ENCODE assay signal across 8 cellular contexts in genomic region chr1:53294557-53294956, GRCh38. TPM values are rescaled to one million over a fixed set of nuclear protein-coding genes. Genes with fewer than 3 reads are reported as not detected.
DNase-seq lines count a peak whose midpoint lies in the region; ATAC-seq, FAIRE-seq and TF ChIP-seq lines count a peak whose summit lies in the region.

No MANE protein-coding gene starts in this region.

- no peak overlapping the region for H3K4me2 ChIP-seq in endothelial cell of umbilical vein (ENCODE audit: insufficient read depth, low read length)

- peak overlapping the region in 1 of 10 donors; percentile 70 for H3K27ac Mint-ChIP-seq in naive thymus-derived CD8-positive, alpha-beta T cell

- H3K9ac ChIP-seq in endothelial cell of umbilical vein (replicated peaks; ENCODE audit: extremely low read depth, insufficient read depth, low read length) = no peak overlapping the region

- intact Hi-C loops in endothelial cell of umbilical vein (cut with micrococcal nuclease) = no loop called here

- no peak overlapping the region for H2AFZ ChIP-seq in endothelial cell of umbilical vein (ENCODE audit: low read depth, low read length)

- dilution Hi-C loops in endothelial cell of umbilical vein (cut with MboI; ENCODE audit: extremely low pct_ligation_motif_present, low sequenced_read_pairs) = no loop called here

- H3K4me3 ChIP-seq in endothelial cell of umbilical vein (replicated peaks in 1 of 3; ENCODE audit: insufficient read depth in 1 of 3, low read depth in 1 of 3, low read length in 3 of 3) = no peak overlapping the region
- no peak overlapping the region for H3K4me3 ChIP-seq in Peyer's patch

- peaks cover 2 to 28% (median 18%) of the 10 kb centered on the region in 4 donors for H3K4me1 Mint-ChIP-seq in naive thymus-derived CD8-positive, alpha-beta T cell

- POLR2A ChIA-PET in endothelial cell of umbilical vein (lab: Charles Lee) = no interaction called here
- POLR2A ChIA-PET in naive thymus-derived CD8-positive, alpha-beta T cell (lab: Charles Lee) = no interaction called here

- FAIRE-seq in endothelial cell of umbilical vein (lab: Jason Lieb, UNC) = peak; percentile 78

- no peak overlapping the region for H3K4me3 Mint-ChIP-seq in naive thymus-derived CD8-positive, alpha-beta T cell

- TF ChIP-seq POLR2A in endothelial cell of umbilical vein (IDR thresholded peaks at IDR 0.05; ENCODE audit: low read depth, low read length) = no peak
- no peak for TF ChIP-seq POLR2A in Peyer's patch (IDR thresholded peaks at IDR 0.05)

- BruUV-seq in endothelial cell of umbilical vein (replicated peaks; lab: Mats Ljungman, UMichigan) = no TSS peak

- ATAC-seq in naive thymus-derived CD8-positive, alpha-beta T cell = no peak
- ATAC-seq in HG03457 (IDR thresholded peaks at IDR 0.05; ENCODE audit: unreplicated experiment) = no peak

- no peaks in the 10 kb centered on the region for H4K20me1 ChIP-seq in endothelial cell of umbilical vein (replicated peaks; ENCODE audit: control insufficient read depth, extremely low read depth, insufficient read depth, low read length)

- H3K27me3 ChIP-seq in endothelial cell of umbilical vein (ENCODE audit: control insufficient read depth in 2 of 2, insufficient read depth in 2 of 2, low read length in 2 of 2) (no peaks in the 10 kb centered on the region), Peyer's patch (no peaks in the 10 kb centered on the region)

- DNase-seq in GM20000 (ENCODE audit: low spot score) = peak; percentile 48
- DNase-seq in activated CD4-positive, alpha-beta T cell treated with anti-CD3 and anti-CD28 coated beads for 48 hours = peak; percentile 73
- no peak for DNase-seq in endothelial cell of umbilical vein (ENCODE audit: low read depth, low spot score)
- DNase-seq in stimulated activated CD4-positive, alpha-beta T cell treated with anti-CD3 and anti-CD28 coated beads, Interleukin-4, amount 100 ng/mL, for 48 hours (ENCODE audit: low read depth in 2 of 2) = peak; percentile 35 to 62
- DNase-seq in naive thymus-derived CD8-positive, alpha-beta T cell = no peak
- no peak for DNase-seq in Peyer's patch
- DNase-seq in GOT3 (lab: John Stamatoyannopoulos, UW) = no peak

- H3K36me3 Mint-ChIP-seq in naive thymus-derived CD8-positive, alpha-beta T cell = no peaks in the 10 kb centered on the region

- no peaks in the 10 kb centered on the region for H3K9me3 ChIP-seq in endothelial cell of umbilical vein (replicated peaks; ENCODE audit: control insufficient read depth, insufficient read depth, low read length)
- H3K9me3 ChIP-seq in Peyer's patch = no peaks in the 10 kb centered on the region

- H3K27ac ChIP-seq in endothelial cell of umbilical vein (ENCODE audit: insufficient read depth, low read depth, low read length) (no peak overlapping the region), Peyer's patch (no peak overlapping the region)

- no peaks in the 10 kb centered on the region for H3K9me3 Mint-ChIP-seq in naive thymus-derived CD8-positive, alpha-beta T cell

- peaks cover 24% of the 10 kb centered on the region for H3K4me1 ChIP-seq in endothelial cell of umbilical vein (ENCODE audit: control insufficient read depth, extremely low read depth, insufficient read depth, low read length)
- peaks cover 0 to 3% (median 0%) of the 10 kb centered on the region in 4 donors for H3K4me1 ChIP-seq in Peyer's patch

- no peaks in the 10 kb centered on the region for H3K9me1 ChIP-seq in endothelial cell of umbilical vein (replicated peaks; ENCODE audit: control insufficient read depth, extremely low read depth, insufficient read depth, low read length)

- peaks cover 38% of the 10 kb centered on the region for H3K79me2 ChIP-seq in endothelial cell of umbilical vein (ENCODE audit: control insufficient read depth, insufficient read depth, low read length)

- no peaks in the 10 kb centered on the region for H3K27me3 Mint-ChIP-seq in naive thymus-derived CD8-positive, alpha-beta T cell

- no peak for TF ChIP-seq CTCF in GM20000 (IDR thresholded peaks at IDR 0.05; ENCODE audit: extremely low read depth, missing control alignments)
- TF ChIP-seq CTCF in endothelial cell of umbilical vein (IDR thresholded peaks at IDR 0.05; ENCODE audit: extremely low read depth in 1 of 2, insufficient read depth in 1 of 2, low read depth in 1 of 2, low read length in 2 of 2) = no peak
- no peak for TF ChIP-seq CTCF in Peyer's patch (IDR thresholded peaks at IDR 0.05)

- CTCF ChIA-PET in endothelial cell of umbilical vein (lab: Charles Lee) = interaction anchor here (1.8 kb wide), 1 partner anchor 98 kb away, joined by 13 read pairs; no protein-coding TSS in a partner anchor

- H3K36me3 ChIP-seq in endothelial cell of umbilical vein (ENCODE audit: control insufficient read depth in 2 of 2, extremely low read depth in 1 of 2, insufficient read depth in 2 of 2, low read length in 2 of 2) (no peaks in the 10 kb centered on the region), Peyer's patch (no peaks in the 10 kb centered on the region)

TF ChIP-seq in endothelial cell of umbilical vein, 7 proteins besides CTCF, POLR2A, EP300 and RAD21:
- no peak for TF ChIP-seq EZH2 (IDR thresholded peaks at IDR 0.05; ENCODE audit: borderline replicate concordance, low read depth, low read length, severe bottlenecking)
- TF ChIP-seq GATA2 (IDR thresholded peaks at IDR 0.05; ENCODE audit: insufficient read depth, insufficient read length, low read depth, low read length) = no peak
- no peak for TF ChIP-seq MYC (IDR thresholded peaks at IDR 0.05; ENCODE audit: low read depth, low read length)
- no peak for TF ChIP-seq FOS (IDR thresholded peaks at IDR 0.05; ENCODE audit: borderline replicate concordance, insufficient read depth, low read length)
- no peak for TF ChIP-seq JUN (IDR thresholded peaks at IDR 0.05; ENCODE audit: borderline replicate concordance, insufficient read depth, insufficient read length, low read depth)
- TF ChIP-seq MAX (IDR thresholded peaks at IDR 0.05; ENCODE audit: insufficient read depth, insufficient read length) = no peak

RNA-seq across cellular contexts. Expression of gene LRP8, which starts 33.3 kb away (rescaled TPM):
- total RNA-seq in endothelial cell of umbilical vein (57.1 and 62.2 TPM in 2 replicates), Peyer's patch (10 to 100 TPM in 1 of 4 donors, 1 to 10 TPM in 3; 4.5 to 33.8 (median 5.0) TPM)
- polyA plus RNA-seq in endothelial cell of umbilical vein = 32.7 and 40.9 TPM in 2 replicates
- polyA plus RNA-seq in endothelial cell of umbilical vein (2011; cell fraction: cytosol; rRNA removed) = 29.8 and 30.0 TPM in 2 replicates
- polyA plus RNA-seq in endothelial cell of umbilical vein (2011; cell fraction: nucleus; rRNA removed) = 124 and 145 TPM in 2 replicates
- 26.6 and 30.5 TPM in 2 replicates for polyA plus RNA-seq in endothelial cell of umbilical vein (2012)
- 81.5 and 89.4 TPM in 2 replicates for polyA minus RNA-seq in endothelial cell of umbilical vein
- 59.2 TPM for polyA minus RNA-seq in endothelial cell of umbilical vein (2011; cell fraction: cytosol; rRNA and poly(A)+ RNA removed)
- 51.7 and 72.7 TPM in 2 replicates for polyA minus RNA-seq in endothelial cell of umbilical vein (2011; cell fraction: nucleus; rRNA and poly(A)+ RNA removed)
- total RNA-seq in naive thymus-derived CD8-positive, alpha-beta T cell = 10 to 100 TPM; 11.4 to 11.7 TPM
- 1 to 10 TPM in 2 of 3 donors, under 1 TPM in 1; 0.75 to 1.4 (median 1.3) TPM for polyA plus RNA-seq in naive thymus-derived CD8-positive, alpha-beta T cell

RNA-seq across cellular contexts. Expression of gene MAGOH, which starts 56.2 kb away (rescaled TPM):
- total RNA-seq in endothelial cell of umbilical vein (59.8 and 60.1 TPM in 2 replicates), Peyer's patch (10 to 100 TPM; 16.2 to 50.3 (median 20.2) TPM)
- polyA plus RNA-seq in endothelial cell of umbilical vein = 16.0 and 25.9 TPM in 2 replicates
- polyA plus RNA-seq in endothelial cell of umbilical vein (2011; cell fraction: cytosol; rRNA removed) = 27.5 and 32.0 TPM in 2 replicates
- 7.9 and 20.8 TPM in 2 replicates for polyA plus RNA-seq in endothelial cell of umbilical vein (2011; cell fraction: nucleus; rRNA removed)
- 94.8 and 102 TPM in 2 replicates for polyA plus RNA-seq in endothelial cell of umbilical vein (2012)
- polyA minus RNA-seq in endothelial cell of umbilical vein = 41.0 and 64.8 TPM in 2 replicates
- 16.2 TPM for polyA minus RNA-seq in endothelial cell of umbilical vein (2011; cell fraction: cytosol; rRNA and poly(A)+ RNA removed)
- polyA minus RNA-seq in endothelial cell of umbilical vein (2011; cell fraction: nucleus; rRNA and poly(A)+ RNA removed) = 12.1 and 14.4 TPM in 2 replicates
- 10 to 100 TPM; 54.1 to 61.1 TPM for total RNA-seq in naive thymus-derived CD8-positive, alpha-beta T cell
- polyA plus RNA-seq in naive thymus-derived CD8-positive, alpha-beta T cell = 100 to 1,000 TPM in 2 of 3 donors, 10 to 100 TPM in 1; 99.7 to 116 (median 114) TPM

Comparison
In these comparisons a context has a peak if more than half of its experiments do, and no peak if none do; other contexts are left out.
1. DNase-seq: peak in GM20000 (single experiment), activated CD4-positive, alpha-beta T cell treated with anti-CD3 and anti-CD28 coated beads for 48 hours (single experiment) and stimulated activated CD4-positive, alpha-beta T cell treated with anti-CD3 and anti-CD28 coated beads, Interleukin-4, amount 100 ng/mL, for 48 hours (2 of 2); none in endothelial cell of umbilical vein (single experiment), naive thymus-derived CD8-positive, alpha-beta T cell (0 of 10), Peyer's patch (0 of 3) and GOT3 (single experiment).